Comparison of ENCODE assay signal across 8 cellular contexts in the genomic region with DNA sequence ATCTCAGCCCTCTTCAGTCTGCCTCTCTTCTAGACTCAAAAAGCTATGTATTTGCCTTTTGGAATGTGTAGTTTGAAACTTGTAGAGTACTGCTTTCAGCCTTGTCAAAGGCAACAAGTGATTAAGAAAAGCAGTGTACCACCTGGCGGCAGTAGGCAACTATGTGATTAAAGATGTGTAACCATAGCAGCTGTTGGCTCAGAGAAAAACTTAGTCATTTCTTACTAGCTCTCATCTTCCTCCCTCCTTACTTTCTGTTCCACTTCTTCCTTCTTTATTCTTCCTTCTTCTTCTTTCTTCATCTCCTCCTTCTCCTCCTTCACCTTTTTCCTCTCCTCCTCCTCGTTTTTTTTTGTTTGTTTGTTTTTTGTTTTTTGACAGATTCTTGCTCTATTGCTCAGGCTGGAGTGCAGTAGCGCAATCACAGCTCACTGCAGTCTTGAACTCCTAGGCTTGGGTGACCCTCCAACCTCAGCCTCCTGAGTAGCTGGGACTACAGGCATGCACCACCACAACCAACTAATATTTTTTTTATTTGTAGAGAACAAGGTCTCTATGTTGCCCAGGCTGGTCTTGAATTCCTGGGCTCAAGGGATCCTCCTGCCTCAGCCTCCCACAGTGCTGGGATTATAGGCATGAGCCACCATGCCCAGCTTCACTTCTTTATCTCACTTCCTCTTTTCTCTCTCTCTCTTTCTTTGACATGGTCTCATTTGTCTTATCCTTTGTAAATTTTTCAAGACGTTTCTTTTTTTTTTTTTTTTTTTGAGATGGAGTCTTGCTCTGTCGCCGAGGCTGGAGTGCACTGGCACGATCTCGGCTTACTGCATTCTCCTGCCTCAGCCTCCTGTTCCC. TPM values are rescaled to one million over a fixed set of nuclear protein-coding genes. Genes with fewer than 3 reads are reported as not detected.
A peak's percentile ranks its signal among the peaks of the same experiment; 100 is the strongest.
DNase-seq lines count a peak whose midpoint lies in the region; ATAC-seq and TF ChIP-seq lines count a peak whose summit lies in the region.

No MANE protein-coding gene starts in this region.

- H3K4me1 Mint-ChIP-seq in activated CD4-positive, alpha-beta T cell treated with anti-CD3 and anti-CD28 coated beads, Interleukin-2, amount 10 ng/mL, durations not matched to agents 24 days and 14 days: peaks cover 21% of the 10 kb centered on the region
- peaks cover 22 to 33% of the 10 kb centered on the region in 2 donors for H3K4me1 Mint-ChIP-seq in immature natural killer cell

- DNase-seq in GM10248 (ENCODE audit: extremely low spot score) (peak; percentile 56), GM20000 (ENCODE audit: low spot score) (peak; percentile 61), immature natural killer cell (no peak), Peyer's patch (no peak), dermis blood vessel endothelial cell (no peak), foreskin melanocyte (no peak)
- peak; percentile 68 for DNase-seq in activated CD4-positive, alpha-beta T cell treated with anti-CD3 and anti-CD28 coated beads, Interleukin-2, amount 10 ng/mL, durations not matched to agents 24 days and 14 days

- H3K4me3 ChIP-seq in Peyer's patch: no peak overlapping the region

- intact Hi-C loops in activated CD4-positive, alpha-beta T cell treated with anti-CD3 and anti-CD28 coated beads, Interleukin-2, amount 10 ng/mL, durations not matched to agents 24 days and 14 days (cut with micrococcal nuclease): loop anchor here (2.0 kb wide), 1 partner anchor 33 kb away; the partner anchor contains the start of genes ABHD18 and MFSD8

- H3K27me3 ChIP-seq in Peyer's patch: no peaks in the 10 kb centered on the region

- no peak overlapping the region for H3K4me3 Mint-ChIP-seq in activated CD4-positive, alpha-beta T cell treated with anti-CD3 and anti-CD28 coated beads, Interleukin-2, amount 10 ng/mL, durations not matched to agents 24 days and 14 days
- H3K4me3 Mint-ChIP-seq in immature natural killer cell: no peak overlapping the region

- H3K9me3 Mint-ChIP-seq in activated CD4-positive, alpha-beta T cell treated with anti-CD3 and anti-CD28 coated beads, Interleukin-2, amount 10 ng/mL, durations not matched to agents 24 days and 14 days: no peaks in the 10 kb centered on the region
- peaks cover 0 to 7% (median 3%) of the 10 kb centered on the region in 6 donors for H3K9me3 Mint-ChIP-seq in immature natural killer cell

- H3K4me1 ChIP-seq in Peyer's patch: no peaks in the 10 kb centered on the region

- TF ChIP-seq CTCF in GM10248 (IDR thresholded peaks at IDR 0.05; ENCODE audit: control extremely low read depth, extremely low read depth, low read depth, missing control alignments) (peak; percentile 40), GM20000 (IDR thresholded peaks at IDR 0.05; ENCODE audit: extremely low read depth, missing control alignments) (peak; percentile 16), Peyer's patch (IDR thresholded peaks at IDR 0.05) (no peak)

- POLR2A ChIA-PET in GM10248 (lab: Yijun Ruan, JAX): no interaction called here

- H3K27ac ChIP-seq in Peyer's patch: no peak overlapping the region

- H3K9me3 ChIP-seq in Peyer's patch: peaks cover 0 to 8% (median 0%) of the 10 kb centered on the region in 4 donors

- peak; percentile 99 for ATAC-seq in HG03442 (IDR thresholded peaks at IDR 0.05; ENCODE audit: unreplicated experiment)

- CTCF ChIA-PET in GM10248 (lab: Yijun Ruan, JAX): interaction anchor here (1.0 to 1.5 kb wide), 8 partner anchors 8 to 290 kb away, joined by 3 to 6 read pairs (median 4); partner anchors contain the start of genes ABHD18 and MFSD8

- H3K36me3 ChIP-seq in Peyer's patch: peaks cover 0 to 39% (median 0%) of the 10 kb centered on the region in 3 donors

- peaks cover 54% of the 10 kb centered on the region for H3K36me3 Mint-ChIP-seq in activated CD4-positive, alpha-beta T cell treated with anti-CD3 and anti-CD28 coated beads, Interleukin-2, amount 10 ng/mL, durations not matched to agents 24 days and 14 days (ENCODE audit: low read depth)
- H3K36me3 Mint-ChIP-seq in immature natural killer cell: peaks cover 28 to 53% (median 43%) of the 10 kb centered on the region in 3 donors

- peak overlapping the region; percentile 65 for H3K27ac Mint-ChIP-seq in activated CD4-positive, alpha-beta T cell treated with anti-CD3 and anti-CD28 coated beads, Interleukin-2, amount 10 ng/mL, durations not matched to agents 24 days and 14 days
- peak overlapping the region in 4 of 6 donors; percentile 4 to 89 (median 18) for H3K27ac Mint-ChIP-seq in immature natural killer cell

- TF ChIP-seq POLR2A in Peyer's patch (IDR thresholded peaks at IDR 0.05): no peak

- H3K27me3 Mint-ChIP-seq in activated CD4-positive, alpha-beta T cell treated with anti-CD3 and anti-CD28 coated beads, Interleukin-2, amount 10 ng/mL, durations not matched to agents 24 days and 14 days: no peaks in the 10 kb centered on the region
- H3K27me3 Mint-ChIP-seq in immature natural killer cell (ENCODE audit: low read depth in 3 of 3): peaks cover 0 to 2% (median 0%) of the 10 kb centered on the region in 3 donors

RNA-seq across cellular contexts. Expression of gene ABHD18, which starts 32.6 kb away (rescaled TPM):
- 17.3 and 18.5 TPM in 2 replicates for total RNA-seq in activated CD4-positive, alpha-beta T cell treated with anti-CD3 and anti-CD28 coated beads, Interleukin-2, amount 10 ng/mL, durations not matched to agents 24 days and 14 days
- 10 to 100 TPM in 2 of 3 donors, 1 to 10 TPM in 1; 3.4 to 11.8 (median 10.4) TPM for polyA plus RNA-seq in immature natural killer cell
- 10 to 100 TPM; 20.5 to 25.6 (median 23.1) TPM for total RNA-seq in Peyer's patch
- 10.7 and 12.6 TPM in 2 replicates for total RNA-seq in dermis blood vessel endothelial cell

RNA-seq across cellular contexts. Expression of gene MFSD8, which starts 32.8 kb away (rescaled TPM):
- 21.5 and 21.8 TPM in 2 replicates for total RNA-seq in activated CD4-positive, alpha-beta T cell treated with anti-CD3 and anti-CD28 coated beads, Interleukin-2, amount 10 ng/mL, durations not matched to agents 24 days and 14 days
- polyA plus RNA-seq in immature natural killer cell: 10 to 100 TPM in 1 of 3 donors, 1 to 10 TPM in 2; 8.2 to 19.8 (median 8.3) TPM
- total RNA-seq in Peyer's patch: 10 to 100 TPM; 29.9 to 40.8 (median 35.1) TPM
- total RNA-seq in dermis blood vessel endothelial cell: 16.8 and 20.1 TPM in 2 replicates

Comparison
In these comparisons a context has a peak if more than half of its experiments do, and no peak if none do; other contexts are left out.
1. DNase-seq: peak in GM10248 (single experiment), GM20000 (single experiment) and activated CD4-positive, alpha-beta T cell treated with anti-CD3 and anti-CD28 coated beads, Interleukin-2, amount 10 ng/mL, durations not matched to agents 24 days and 14 days (single experiment); none in immature natural killer cell (0 of 3), Peyer's patch (0 of 3), dermis blood vessel endothelial cell (single experiment) and foreskin melanocyte (single experiment).
2. CTCF ChIP-seq: peak in GM10248 (single experiment) and GM20000 (single experiment); none in Peyer's patch (0 of 6).